ENCODE assay signal across 1 cellular context in genomic region chr2:171807831-171808393, GRCh38.
TF ChIP-seq lines count a peak whose summit lies in the region.

No MANE protein-coding gene starts in this region.

TF ChIP-seq in H1, 55 proteins besides CTCF, POLR2A, EP300 and RAD21:
- TF ChIP-seq ATF2 (IDR thresholded peaks at IDR 0.05; ENCODE audit: low read length) (no peak), GTF2F1 (IDR thresholded peaks at IDR 0.05; ENCODE audit: borderline replicate concordance, low read depth, low read length) (no peak)
